In genomic region chr11:117175781-117176180, GRCh38 we compare ENCODE assay signal across 29 cellular contexts. TPM values are rescaled to one million over a fixed set of nuclear protein-coding genes. Genes with fewer than 3 reads are reported as not detected.
DNase-seq lines count a peak whose midpoint lies in the region; ATAC-seq and TF ChIP-seq lines count a peak whose summit lies in the region.
"Had no signal": no experiment of that assay in that cellular context is flagged by ENCODE, and none has a peak within 500 bp of the region (broad histone marks: within the 10 kb centered on the region; RNA-seq: fewer than 3 reads in every experiment).

No MANE protein-coding gene starts in this region.

- no peaks in the 10 kb centered on the region for H3K27me3 ChIP-seq in spleen (replicated peaks in 1 of 7)
- H3K27me3 ChIP-seq: gastrocnemius medialis, hepatocyte, Peyer's patch, suprapubic skin had no signal

- no peak overlapping the region for H3K4me3 Mint-ChIP-seq in activated CD8-positive, alpha-beta memory T cell treated with anti-CD3 and anti-CD28 coated beads, Interleukin-2, amount 10 ng/mL, durations not matched to agents 7 days and 5 days
- no peak overlapping the region for H3K4me3 Mint-ChIP-seq in memory B cell
- H3K4me3 Mint-ChIP-seq: naive thymus-derived CD8-positive, alpha-beta T cell had no signal

- peaks cover 0 to 13% (median 3%) of the 10 kb centered on the region in 6 donors for H3K36me3 ChIP-seq in spleen
- H3K36me3 ChIP-seq: gastrocnemius medialis, prostate gland had no signal

- CTCF ChIA-PET in activated CD8-positive, alpha-beta memory T cell treated with anti-CD3 and anti-CD28 coated beads, Interleukin-2, amount 10 ng/mL, durations not matched to agents 7 days and 5 days (lab: Charles Lee), result interaction anchor here (0.8 to 1.3 kb wide), 2 partner anchors 30 to 340 kb away, joined by 3 to 4 read pairs; no protein-coding TSS in a partner anchor

- no peaks in the 10 kb centered on the region for H3K9me3 Mint-ChIP-seq in activated CD8-positive, alpha-beta memory T cell treated with anti-CD3 and anti-CD28 coated beads, Interleukin-2, amount 10 ng/mL, durations not matched to agents 7 days and 5 days (ENCODE audit: low read depth)
- H3K9me3 Mint-ChIP-seq in memory B cell, result no peaks in the 10 kb centered on the region
- H3K9me3 Mint-ChIP-seq: activated naive CD4-positive, alpha-beta T cell treated with anti-CD3 and anti-CD28 coated beads, Interleukin-2, amount 50 U/mL, for 72 hours; naive thymus-derived CD8-positive, alpha-beta T cell had no signal

- no peaks in the 10 kb centered on the region for H3K9me3 ChIP-seq in spleen
- H3K9me3 ChIP-seq: gastrocnemius medialis, lower lobe of right lung, Peyer's patch, prostate gland, suprapubic skin had no signal

- H3K4me3 ChIP-seq in spleen, result no peak overlapping the region
- H3K4me3 ChIP-seq: gastrocnemius medialis, hepatocyte, lower lobe of right lung, Peyer's patch, prostate gland, suprapubic skin had no signal

- H3K36me3 Mint-ChIP-seq in activated CD8-positive, alpha-beta memory T cell treated with anti-CD3 and anti-CD28 coated beads, Interleukin-2, amount 10 ng/mL, durations not matched to agents 7 days and 5 days, result peaks cover 8% of the 10 kb centered on the region
- no peaks in the 10 kb centered on the region for H3K36me3 Mint-ChIP-seq in memory B cell

- TF ChIP-seq POLR2A in spleen (IDR thresholded peaks at IDR 0.05), result no peak

- WGBS in spleen, 5 donors, result 93 to 98% (median 95%) methylated on average over 5 of the region's 5 CpGs

- H3K27ac ChIP-seq in caudate nucleus (ENCODE audit: low read depth, low read length) (peak overlapping the region; percentile 85), spleen (no peak overlapping the region)
- H3K27ac ChIP-seq: gastrocnemius medialis, hepatocyte, lower lobe of right lung, suprapubic skin had no signal

- TF ChIP-seq CTCF in spleen (IDR thresholded peaks at IDR 0.05 in 8 of 11, conservative IDR thresholded peaks at IDR 0.05 in 3 of 11), result no peak

- DNase-seq in activated CD8-positive, alpha-beta memory T cell treated with anti-CD3 and anti-CD28 coated beads, Interleukin-2, amount 10 ng/mL, durations not matched to agents 7 days and 5 days, result peak; percentile 33
- no peak for DNase-seq in activated CD8-positive, alpha-beta memory T cell treated with anti-CD3 and anti-CD28 coated beads, Interleukin-2, amount 50 U/mL, for 4 hours
- DNase-seq in caudate nucleus (lab: John Stamatoyannopoulos, UW), result no peak
- DNase-seq in memory B cell (ENCODE audit: low spot score in 2 of 2), result no peak
- no peak for DNase-seq in DMS114 treated with DMSO at 0.1 percent for 48 hours (lab: John Stamatoyannopoulos, UW; ENCODE audit: unreplicated experiment)
- no peak for DNase-seq in inferior parietal cortex (ENCODE audit: extremely low spot score)
- no peak for DNase-seq in spleen
- no peak for DNase-seq in AG20443 (ENCODE audit: low spot score)
- DNase-seq: activated CD4-positive, alpha-beta T cell treated with anti-CD3 and anti-CD28 coated beads for 48 hours; cortex of kidney; DMS79; gastrocnemius medialis; GDM1; Karpas-422; lower lobe of right lung; naive thymus-derived CD8-positive, alpha-beta T cell; NCI-H1436 treated with DMSO at 0.1 percent for 48 hours; NCI-H2081 treated with DMSO at 0.1 percent for 48 hours; NCI-H345; occipital lobe; Peyer's patch; SHP77 treated with DMSO at 0.1 percent for 48 hours; stimulated activated CD4-positive, alpha-beta T cell treated with anti-CD3 and anti-CD28 coated beads, Interleukin-4, amount 100 ng/mL, for 1 hour; SW 1271 had no signal

- H3K4me1 Mint-ChIP-seq in activated CD8-positive, alpha-beta memory T cell treated with anti-CD3 and anti-CD28 coated beads, Interleukin-2, amount 10 ng/mL, durations not matched to agents 7 days and 5 days, result peaks cover 29% of the 10 kb centered on the region
- H3K4me1 Mint-ChIP-seq in memory B cell, result peaks cover 17% of the 10 kb centered on the region

- intact Hi-C loops in spleen (cut with DNase I; ENCODE audit: low total_unique reads), result no loop called here

- H3K27me3 Mint-ChIP-seq in activated CD8-positive, alpha-beta memory T cell treated with anti-CD3 and anti-CD28 coated beads, Interleukin-2, amount 10 ng/mL, durations not matched to agents 7 days and 5 days, result no peaks in the 10 kb centered on the region
- no peaks in the 10 kb centered on the region for H3K27me3 Mint-ChIP-seq in memory B cell
- H3K27me3 Mint-ChIP-seq: naive thymus-derived CD8-positive, alpha-beta T cell had no signal

- no peak for ATAC-seq in activated CD8-positive, alpha-beta memory T cell treated with anti-CD3 and anti-CD28 coated beads, Interleukin-2, amount 10 ng/mL, durations not matched to agents 7 days and 5 days
- no peak for ATAC-seq in memory B cell (ENCODE audit: low read depth)
- ATAC-seq: activated naive CD4-positive, alpha-beta T cell treated with anti-CD3 and anti-CD28 coated beads, Interleukin-2, amount 50 U/mL, for 72 hours; gastrocnemius medialis; lower lobe of right lung; naive thymus-derived CD8-positive, alpha-beta T cell; sciatic nerve had no signal

- no peak overlapping the region for H3K27ac Mint-ChIP-seq in activated CD8-positive, alpha-beta memory T cell treated with anti-CD3 and anti-CD28 coated beads, Interleukin-2, amount 10 ng/mL, durations not matched to agents 7 days and 5 days
- H3K27ac Mint-ChIP-seq in memory B cell, result peak overlapping the region; percentile 11

- H3K4me1 ChIP-seq in spleen, result peaks cover 12 to 46% (median 28%) of the 10 kb centered on the region in 6 donors

RNA-seq across cellular contexts. Expression of gene SIDT2, which starts 2.8 kb away (rescaled TPM):
- total RNA-seq in activated CD8-positive, alpha-beta memory T cell treated with anti-CD3 and anti-CD28 coated beads, Interleukin-2, amount 10 ng/mL, durations not matched to agents 7 days and 5 days, result 10 to 100 TPM; 18.9 to 21.3 TPM
- total RNA-seq in spleen, result 10 to 100 TPM; 40.3 to 83.8 (median 58.3) TPM
- polyA plus RNA-seq in spleen, result 10 to 100 TPM; 21.3 to 36.0 (median 24.0) TPM

RNA-seq across cellular contexts. Expression of gene TAGLN, which starts 23.4 kb away (rescaled TPM):
- total RNA-seq in activated CD8-positive, alpha-beta memory T cell treated with anti-CD3 and anti-CD28 coated beads, Interleukin-2, amount 10 ng/mL, durations not matched to agents 7 days and 5 days, result 1 to 10 TPM; 2.3 to 2.7 TPM
- total RNA-seq in spleen, result 1,000 to 10,000 TPM in 1 of 7 donors, 100 to 1,000 TPM in 6; 117 to 1,088 (median 328) TPM
- 100 to 1,000 TPM; 247 to 807 (median 469) TPM for polyA plus RNA-seq in spleen

RNA-seq across cellular contexts. Expression of gene PAFAH1B2, which starts 31.7 kb away (rescaled TPM):
- total RNA-seq in activated CD8-positive, alpha-beta memory T cell treated with anti-CD3 and anti-CD28 coated beads, Interleukin-2, amount 10 ng/mL, durations not matched to agents 7 days and 5 days, result 10 to 100 TPM; 54.5 to 66.4 TPM
- 10 to 100 TPM; 58.6 to 80.4 (median 67.2) TPM for total RNA-seq in spleen
- polyA plus RNA-seq in spleen, result 10 to 100 TPM; 14.3 to 28.3 (median 16.2) TPM

RNA-seq across cellular contexts. Expression of gene PCSK7, which starts 56.1 kb away (rescaled TPM):
- total RNA-seq in activated CD8-positive, alpha-beta memory T cell treated with anti-CD3 and anti-CD28 coated beads, Interleukin-2, amount 10 ng/mL, durations not matched to agents 7 days and 5 days, result 100 to 1,000 TPM; 121 to 140 TPM
- 100 to 1,000 TPM in 5 of 7 donors, 10 to 100 TPM in 2; 92.6 to 152 (median 117) TPM for total RNA-seq in spleen
- 10 to 100 TPM; 27.3 to 53.4 (median 52.3) TPM for polyA plus RNA-seq in spleen

RNA-seq across cellular contexts. Expression of gene RNF214, which starts 56.7 kb away (rescaled TPM):
- total RNA-seq in activated CD8-positive, alpha-beta memory T cell treated with anti-CD3 and anti-CD28 coated beads, Interleukin-2, amount 10 ng/mL, durations not matched to agents 7 days and 5 days, result 10 to 100 TPM; 18.5 to 20.5 TPM
- 10 to 100 TPM; 13.1 to 29.6 (median 20.9) TPM for total RNA-seq in spleen
- polyA plus RNA-seq in spleen, result 1 to 10 TPM; 5.6 to 9.9 (median 6.7) TPM

Comparison
In these comparisons a context has a peak if more than half of its experiments do, and no peak if none do; other contexts are left out.
1. RNA of gene TAGLN, which starts 23.4 kb away (total RNA-seq): 117 to 1,088 TPM in spleen; 2.3 to 2.7 TPM in activated CD8-positive, alpha-beta memory T cell treated with anti-CD3 and anti-CD28 coated beads, Interleukin-2, amount 10 ng/mL, durations not matched to agents 7 days and 5 days; every median in the first group is over 10 times any median in the second.